In the genomic region with DNA sequence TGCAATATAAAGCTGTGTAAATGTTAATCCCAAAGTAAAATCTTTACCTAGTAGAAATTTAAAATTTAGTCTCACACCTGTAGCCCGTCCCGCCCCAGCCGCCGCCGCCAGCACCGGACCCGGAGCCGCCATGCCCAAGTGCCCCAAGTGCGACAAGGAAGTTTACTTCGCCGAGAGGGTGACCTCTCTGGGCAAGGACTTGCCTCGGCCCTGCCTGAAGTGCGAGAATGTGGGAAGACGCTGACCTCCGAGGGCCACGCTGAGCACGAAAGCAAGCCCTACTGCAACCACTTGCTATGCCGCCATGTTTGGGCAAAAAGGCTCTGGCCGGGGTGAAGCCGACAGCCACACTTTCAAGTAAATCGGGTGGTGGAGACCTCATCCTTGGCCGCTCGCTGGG, we compare ENCODE assay signal across 1 cellular context.
TF ChIP-seq lines count a peak whose summit lies in the region.

No MANE protein-coding gene starts in this region.

TF ChIP-seq in H1, 55 proteins besides CTCF, POLR2A, EP300 and RAD21:
- no peak for TF ChIP-seq RNF2 (IDR thresholded peaks at IDR 0.05; ENCODE audit: borderline replicate concordance, low read depth, low read length, missing control alignments, poor library complexity, severe bottlenecking)
- TF ChIP-seq POLR2AphosphoS5 (IDR thresholded peaks at IDR 0.05; ENCODE audit: low read depth, low read length): no peak
- TF ChIP-seq YY1 (IDR thresholded peaks at IDR 0.05; ENCODE audit: low read depth, low read length): 0 out of 2 replicates have a peak, but pooled peaks have one; percentile 41
